Comparison of ENCODE assay signal across 8 cellular contexts in genomic region chrX:154515803-154516654, GRCh38. TPM values are rescaled to one million over a fixed set of nuclear protein-coding genes. Genes with fewer than 3 reads are reported as not detected.
DNase-seq lines count a peak whose midpoint lies in the region; ATAC-seq lines count a peak whose summit lies in the region.

Gene FAM3A (minus strand): TSS chrX:154516232. CDS start chrX:154515772, 460 bp downstream.

- H3K4ac ChIP-seq in mesenchymal stem cell (ENCODE audit: low read depth in 1 of 2, low read length in 2 of 2): peak within 1 kb of the TSS; percentile 87 to 91

- no peak within 1 kb of the TSS for H2BK120ac ChIP-seq in mesenchymal stem cell (ENCODE audit: low read depth, low read length)

- peak within 1 kb of the TSS; percentile 77 for H3K4me2 ChIP-seq in mesenchymal stem cell (ENCODE audit: low read length, poor library complexity, severe bottlenecking)

- peak within 1 kb of the TSS; percentile 67 for H3K4me3 ChIP-seq in effector memory CD4-positive, alpha-beta T cell (ENCODE audit: insufficient read depth, low read depth, low read length, poor library complexity, severe bottlenecking)
- H3K4me3 ChIP-seq in mesenchymal stem cell (ENCODE audit: insufficient read depth in 1 of 2, low read depth in 1 of 2, low read length in 2 of 2): peak within 1 kb of the TSS; percentile 69 to 82

- no peak within 1 kb of the TSS for H2BK5ac ChIP-seq in mesenchymal stem cell (ENCODE audit: low read depth, low read length, poor library complexity, severe bottlenecking)

- no peak within 1 kb of the TSS for H2BK15ac ChIP-seq in mesenchymal stem cell (ENCODE audit: low read depth, poor library complexity, severe bottlenecking)

- peaks cover 6% of the 10 kb centered on the region for H3K79me1 ChIP-seq in mesenchymal stem cell (replicated peaks; ENCODE audit: low read length, poor library complexity, severe bottlenecking)

- H3K36me3 ChIP-seq in effector memory CD4-positive, alpha-beta T cell (ENCODE audit: control insufficient read depth, insufficient read depth, low read length): no peaks in the 10 kb centered on the region
- H3K36me3 ChIP-seq in mesenchymal stem cell (ENCODE audit: control insufficient read depth in 1 of 2, insufficient read depth in 2 of 2, low read depth in 1 of 2, low read length in 2 of 2): peaks cover 4 to 13% of the 10 kb centered on the region in 2 experiments

- peak within 1 kb of the TSS; percentile 60 for H4K8ac ChIP-seq in mesenchymal stem cell (ENCODE audit: low read length)

- H3K18ac ChIP-seq in mesenchymal stem cell (ENCODE audit: low read depth in 1 of 2, low read length in 2 of 2): peak within 1 kb of the TSS; percentile 83 to 99

- H2BK12ac ChIP-seq in mesenchymal stem cell (ENCODE audit: low read length in 2 of 2): no peak within 1 kb of the TSS

- no peaks in the 10 kb centered on the region for H3K27me3 ChIP-seq in effector memory CD4-positive, alpha-beta T cell (replicated peaks; ENCODE audit: control insufficient read depth, insufficient read depth, low read length, poor library complexity, severe bottlenecking)
- peaks cover 0 to 3% of the 10 kb centered on the region in 2 experiments for H3K27me3 ChIP-seq in mesenchymal stem cell (ENCODE audit: control insufficient read depth in 1 of 2, insufficient read depth in 1 of 2, low read length in 2 of 2)

- no peaks in the 10 kb centered on the region for H3K4me1 ChIP-seq in effector memory CD4-positive, alpha-beta T cell (ENCODE audit: control insufficient read depth, insufficient read depth, low read length, poor library complexity, severe bottlenecking)
- H3K4me1 ChIP-seq in mesenchymal stem cell (ENCODE audit: control insufficient read depth, insufficient read depth, low read depth, low read length): peaks cover 10% of the 10 kb centered on the region

- H3K14ac ChIP-seq in mesenchymal stem cell (ENCODE audit: low read length in 2 of 2): peak within 1 kb of the TSS in 1 of 2 experiments; percentile 79

- under 1% methylated on average over 38 of the region's 72 CpGs for WGBS in mesenchymal stem cell

- no peaks in the 10 kb centered on the region for H3K9me3 ChIP-seq in effector memory CD4-positive, alpha-beta T cell (ENCODE audit: control insufficient read depth, low read length)
- no peaks in the 10 kb centered on the region for H3K9me3 ChIP-seq in mesenchymal stem cell (ENCODE audit: control insufficient read depth, low read length)

- peak; percentile 33 for ATAC-seq in GM19468 (IDR thresholded peaks at IDR 0.05; ENCODE audit: extremely low read depth, unreplicated experiment)

- peak within 1 kb of the TSS; percentile 87 for H3K9ac ChIP-seq in mesenchymal stem cell (ENCODE audit: low read length)

- peak within 1 kb of the TSS; percentile 61 for H4K91ac ChIP-seq in mesenchymal stem cell (ENCODE audit: low read length)

- peak; percentile 97 for DNase-seq in COLO668 (lab: John Stamatoyannopoulos, UW; ENCODE audit: unreplicated experiment)
- peak; percentile 96 for DNase-seq in HT-29 (ENCODE audit: low spot score)
- DNase-seq in NK-92 (lab: John Stamatoyannopoulos, UW; ENCODE audit: unreplicated experiment): peak; percentile 19
- DNase-seq in activated CD8-positive, alpha-beta memory T cell treated with anti-CD3 and anti-CD28 coated beads for 24 hours: peak; percentile 95
- peak; percentile 87 to 89 (median 87) for DNase-seq in effector memory CD4-positive, alpha-beta T cell
- DNase-seq in mesenchymal stem cell: peak; percentile 87
- DNase-seq in stimulated activated CD8-positive, alpha-beta memory T cell treated with anti-CD3 and anti-CD28 coated beads, Interleukin-12 subunit alpha, Interleukin-12 subunit beta, amount 100 ng/mL, for 1 hour (ENCODE audit: low read depth): peak; percentile 84

- peak within 1 kb of the TSS; percentile 83 for H3K27ac ChIP-seq in effector memory CD4-positive, alpha-beta T cell (ENCODE audit: insufficient read depth, low read length, poor library complexity, severe bottlenecking)
- peak within 1 kb of the TSS; percentile 35 for H3K27ac ChIP-seq in mesenchymal stem cell (ENCODE audit: low read length, poor library complexity, severe bottlenecking)

- H3K23ac ChIP-seq in mesenchymal stem cell (ENCODE audit: low read length in 2 of 2): peak within 1 kb of the TSS in 1 of 2 experiments; percentile 40

- H2AK5ac ChIP-seq in mesenchymal stem cell (ENCODE audit: low read length, severe bottlenecking): no peak within 1 kb of the TSS

- peak within 1 kb of the TSS; percentile 63 for H2AFZ ChIP-seq in mesenchymal stem cell (ENCODE audit: low read depth, low read length)

RNA-seq across cellular contexts. Expression of gene FAM3A, which starts in this region (rescaled TPM):
- total RNA-seq in HT-29 (2014; rRNA removed; shearing (Covaris generic)): 73.0 and 89.0 TPM in 2 replicates
- polyA plus RNA-seq in mesenchymal stem cell (2013, experiment 1 of 2): 27.0 TPM
- 24.3 TPM for polyA plus RNA-seq in mesenchymal stem cell (2013, experiment 2 of 2)

Comparison
In these comparisons a context has a peak if more than half of its experiments do, and no peak if none do; other contexts are left out.
1. Peak in every context shown above with its lines: DNase-seq, ATAC-seq, H3K4me3 ChIP-seq and H3K27ac ChIP-seq.
2. DNase-seq: peak in every context shown above with its lines; median percentile 97 in COLO668; 96 in HT-29; 95 in activated CD8-positive, alpha-beta memory T cell treated with anti-CD3 and anti-CD28 coated beads for 24 hours; 87 in effector memory CD4-positive, alpha-beta T cell; 87 in mesenchymal stem cell; 84 in stimulated activated CD8-positive, alpha-beta memory T cell treated with anti-CD3 and anti-CD28 coated beads, Interleukin-12 subunit alpha, Interleukin-12 subunit beta, amount 100 ng/mL, for 1 hour; 19 in NK-92.